8 cellular contexts compared by ENCODE assay signal in the genomic region with DNA sequence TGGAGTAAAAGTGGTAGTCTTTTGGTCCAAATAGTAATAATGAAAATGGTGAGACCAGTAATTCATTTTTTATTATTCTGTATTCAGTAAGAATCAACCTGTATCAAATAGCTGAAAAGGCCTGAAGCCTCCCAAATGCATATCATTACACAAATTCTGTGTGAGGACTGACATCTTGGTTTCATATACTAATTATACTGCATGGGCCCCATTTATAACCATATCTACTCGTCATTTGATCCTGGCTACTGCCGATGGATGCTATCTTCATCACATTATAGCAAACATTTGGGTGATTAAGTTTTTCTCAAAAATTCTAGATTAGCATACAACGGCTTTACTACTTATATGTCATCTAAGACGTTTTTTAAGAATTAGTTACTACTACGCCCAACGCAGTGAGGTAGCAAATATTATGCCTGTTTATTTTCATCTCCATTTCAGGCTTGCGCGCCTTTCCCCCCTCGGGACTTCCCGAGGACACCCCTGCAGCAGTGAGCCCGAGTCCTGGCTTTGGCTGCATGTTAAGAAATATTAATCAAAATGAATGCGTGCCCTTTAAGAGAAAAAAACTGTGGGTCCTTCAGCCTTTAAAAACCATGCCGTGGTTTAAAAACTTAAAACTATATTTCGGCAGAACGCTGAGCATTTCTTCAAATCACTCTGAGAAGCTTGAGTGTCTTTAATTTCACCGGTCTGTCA. TPM values are rescaled to one million over a fixed set of nuclear protein-coding genes. Genes with fewer than 3 reads are reported as not detected.
DNase-seq lines count a peak whose midpoint lies in the region; ATAC-seq and TF ChIP-seq lines count a peak whose summit lies in the region.

No MANE protein-coding gene starts in this region.

- no peak for TF ChIP-seq CTCF in retinal pigment epithelial cell (conservative IDR thresholded peaks at IDR 0.05; ENCODE audit: low read depth, low read length)

- peaks cover 15% of the 10 kb centered on the region for H3K36me3 Mint-ChIP-seq in activated naive CD8-positive, alpha-beta T cell treated with anti-CD3 and anti-CD28 coated beads, Interleukin-2, amount 10 ng/mL, durations not matched to agents 7 days and 5 days

- DNase-seq in NCI-H69 (lab: John Stamatoyannopoulos, UW) (peak; percentile 45), left ventricle myocardium superior (peak; percentile 41), retinal pigment epithelial cell (ENCODE audit: low read depth) (no peak), ureter (ENCODE audit: low spot score) (no peak), NCI-H2171 treated with DMSO at 0.1 percent for 48 hours (lab: John Stamatoyannopoulos, UW) (no peak)
- peak; percentile 41 for DNase-seq in activated naive CD8-positive, alpha-beta T cell treated with anti-CD3 and anti-CD28 coated beads, Interleukin-2, amount 10 ng/mL, durations not matched to agents 7 days and 5 days

- POLR2A ChIA-PET in activated naive CD8-positive, alpha-beta T cell treated with anti-CD3 and anti-CD28 coated beads, Interleukin-2, amount 10 ng/mL, durations not matched to agents 7 days and 5 days (lab: Charles Lee): interaction anchor here (1.2 to 2.0 kb wide), 5 partner anchors 319 to 440 kb away, joined by 3 to 12 read pairs (median 6); partner anchors contain the start of gene ZNF827

- peaks cover 18% of the 10 kb centered on the region for H3K4me1 Mint-ChIP-seq in activated naive CD8-positive, alpha-beta T cell treated with anti-CD3 and anti-CD28 coated beads, Interleukin-2, amount 10 ng/mL, durations not matched to agents 7 days and 5 days

- H3K4me3 ChIP-seq in retinal pigment epithelial cell (ENCODE audit: low read length): peak overlapping the region; percentile 86

- peaks cover 2% of the 10 kb centered on the region for H3K27me3 Mint-ChIP-seq in activated naive CD8-positive, alpha-beta T cell treated with anti-CD3 and anti-CD28 coated beads, Interleukin-2, amount 10 ng/mL, durations not matched to agents 7 days and 5 days

- peak overlapping the region; percentile 96 for H3K4me3 Mint-ChIP-seq in activated naive CD8-positive, alpha-beta T cell treated with anti-CD3 and anti-CD28 coated beads, Interleukin-2, amount 10 ng/mL, durations not matched to agents 7 days and 5 days

- ATAC-seq in GM18511 (IDR thresholded peaks at IDR 0.05; ENCODE audit: unreplicated experiment) (peak; percentile 9), left ventricle myocardium superior (peak; percentile 17), HG03095 (IDR thresholded peaks at IDR 0.05; ENCODE audit: unreplicated experiment) (no peak)
- ATAC-seq in activated naive CD8-positive, alpha-beta T cell treated with anti-CD3 and anti-CD28 coated beads, Interleukin-2, amount 10 ng/mL, durations not matched to agents 7 days and 5 days (ENCODE audit: low read depth): no peak

- peak overlapping the region; percentile 99 for H3K27ac Mint-ChIP-seq in activated naive CD8-positive, alpha-beta T cell treated with anti-CD3 and anti-CD28 coated beads, Interleukin-2, amount 10 ng/mL, durations not matched to agents 7 days and 5 days

- H3K9me3 Mint-ChIP-seq in activated naive CD8-positive, alpha-beta T cell treated with anti-CD3 and anti-CD28 coated beads, Interleukin-2, amount 10 ng/mL, durations not matched to agents 7 days and 5 days: peaks cover 2% of the 10 kb centered on the region

- intact Hi-C loops in left ventricle myocardium superior (cut with micrococcal nuclease): loop anchor here (10.0 kb wide), 1 partner anchor 134 kb away; the partner anchor contains the start of gene SMAD1

RNA-seq across cellular contexts. Expression of gene MMAA, which starts 0.8 kb away (rescaled TPM):
- 10 to 100 TPM; 11.0 to 12.4 TPM for total RNA-seq in activated naive CD8-positive, alpha-beta T cell treated with anti-CD3 and anti-CD28 coated beads, Interleukin-2, amount 10 ng/mL, durations not matched to agents 7 days and 5 days
- 8.6 TPM for total RNA-seq in left ventricle myocardium superior
- 15.9 TPM for total RNA-seq in ureter

Comparison
In these comparisons a context has a peak if more than half of its experiments do, and no peak if none do; other contexts are left out.
1. ATAC-seq: peak in GM18511 (single experiment) and left ventricle myocardium superior (single experiment); none in activated naive CD8-positive, alpha-beta T cell treated with anti-CD3 and anti-CD28 coated beads, Interleukin-2, amount 10 ng/mL, durations not matched to agents 7 days and 5 days (single experiment) and HG03095 (single experiment).
2. DNase-seq: peak in NCI-H69 (single experiment), activated naive CD8-positive, alpha-beta T cell treated with anti-CD3 and anti-CD28 coated beads, Interleukin-2, amount 10 ng/mL, durations not matched to agents 7 days and 5 days (single experiment) and left ventricle myocardium superior (single experiment); none in retinal pigment epithelial cell (single experiment), ureter (single experiment) and NCI-H2171 treated with DMSO at 0.1 percent for 48 hours (single experiment).